In genomic region chr10:3192856-3193635, GRCh38 we compare ENCODE assay signal across 8 cellular contexts. TPM values are rescaled to one million over a fixed set of nuclear protein-coding genes. Genes with fewer than 3 reads are reported as not detected.
A peak's percentile ranks its signal among the peaks of the same experiment; 100 is the strongest.
DNase-seq lines count a peak whose midpoint lies in the region; ATAC-seq, FAIRE-seq and TF ChIP-seq lines count a peak whose summit lies in the region.

No MANE protein-coding gene starts in this region.

- H3K9me3 ChIP-seq in AG04450 (ENCODE audit: control insufficient read depth, insufficient read depth, low read length) (peaks cover 7% of the 10 kb centered on the region), fibroblast of lung (ENCODE audit: control insufficient read depth, insufficient read depth, low read depth, low read length) (no peaks in the 10 kb centered on the region), tibial nerve (no peaks in the 10 kb centered on the region)

- H3K27ac Mint-ChIP-seq in activated CD8-positive, alpha-beta memory T cell treated with anti-CD3 and anti-CD28 coated beads, Interleukin-2, amount 10 ng/mL, durations not matched to agents 7 days and 5 days: no peak overlapping the region
- no peak overlapping the region for H3K27ac Mint-ChIP-seq in nephron progenitor cell

- H3K9ac ChIP-seq in fibroblast of lung (ENCODE audit: insufficient read depth, low read length): no peak overlapping the region

- DNase-seq in AG04450 (ENCODE audit: low read depth, low spot score) (peak; percentile 41), GM18507 (ENCODE audit: extremely low spot score, insufficient read length, low read depth) (peak; percentile 44), NCI-H345 (lab: John Stamatoyannopoulos, UW) (peak; percentile 46), fibroblast of lung (ENCODE audit: low read depth in 2 of 2) (peak; percentile 48 to 89), nephron progenitor cell (peak; percentile 56), tibial nerve (ENCODE audit: low spot score in 2 of 2) (peak; percentile 42 to 82)
- DNase-seq in activated CD8-positive, alpha-beta memory T cell treated with anti-CD3 and anti-CD28 coated beads, Interleukin-2, amount 10 ng/mL, durations not matched to agents 7 days and 5 days: peak; percentile 66

- peak overlapping the region; percentile 77 for H3K4me2 ChIP-seq in fibroblast of lung (ENCODE audit: extremely low read depth, insufficient read depth, low read length)

- CTCF ChIA-PET in AG04450 (lab: Charles Lee): interaction anchor here (0.6 to 1.6 kb wide), 21 partner anchors 9 to 1621 kb away, joined by 3 to 9 read pairs (median 4); no protein-coding TSS in a partner anchor
- CTCF ChIA-PET in activated CD8-positive, alpha-beta memory T cell treated with anti-CD3 and anti-CD28 coated beads, Interleukin-2, amount 10 ng/mL, durations not matched to agents 7 days and 5 days (lab: Charles Lee): interaction anchor here (0.7 to 2.3 kb wide), 9 partner anchors 11 to 1464 kb away, joined by 3 to 11 read pairs (median 3); no protein-coding TSS in a partner anchor

- no peaks in the 10 kb centered on the region for H3K79me2 ChIP-seq in fibroblast of lung (ENCODE audit: control insufficient read depth, insufficient read depth, low read length)

- peaks cover 11% of the 10 kb centered on the region for H3K4me1 ChIP-seq in fibroblast of lung (ENCODE audit: control insufficient read depth, extremely low read depth, insufficient read depth, low read length)
- peaks cover 0 to 26% (median 4%) of the 10 kb centered on the region in 4 donors for H3K4me1 ChIP-seq in tibial nerve

- H3K36me3 ChIP-seq in fibroblast of lung (ENCODE audit: control insufficient read depth, insufficient read depth, low read length): no peaks in the 10 kb centered on the region
- H3K36me3 ChIP-seq in tibial nerve: no peaks in the 10 kb centered on the region

- H3K36me3 Mint-ChIP-seq in activated CD8-positive, alpha-beta memory T cell treated with anti-CD3 and anti-CD28 coated beads, Interleukin-2, amount 10 ng/mL, durations not matched to agents 7 days and 5 days: no peaks in the 10 kb centered on the region
- no peaks in the 10 kb centered on the region for H3K36me3 Mint-ChIP-seq in nephron progenitor cell (ENCODE audit: low read depth)

- TF ChIP-seq POLR2A in tibial nerve (IDR thresholded peaks at IDR 0.05) (no peak), GM18505 (IDR thresholded peaks at IDR 0.05; ENCODE audit: borderline replicate concordance, extremely low read depth, insufficient read depth, insufficient read length) (no peak)

- peak overlapping the region; percentile 21 for H3K27ac ChIP-seq in AG04450 (ENCODE audit: low read depth, low read length)
- peak overlapping the region; percentile 58 for H3K27ac ChIP-seq in fibroblast of lung (ENCODE audit: insufficient read depth, low read length)
- H3K27ac ChIP-seq in tibial nerve: peak overlapping the region in 1 of 4 donors; percentile 72

- TF ChIP-seq CTCF in AG04450 (IDR thresholded peaks at IDR 0.05; ENCODE audit: low read depth, low read length) (peak; percentile 89), fibroblast of lung (conservative IDR thresholded peaks at IDR 0.05 in 1 of 2, IDR thresholded peaks at IDR 0.05 in 1 of 2; ENCODE audit: low read depth in 1 of 2, low read length in 2 of 2) (peak; percentile 88 to 92), nephron progenitor cell (IDR thresholded peaks at IDR 0.05) (peak; percentile 87), tibial nerve (IDR thresholded peaks at IDR 0.05) (peak; percentile 75 to 97 (median 88))

- no peak for TF ChIP-seq EP300 in tibial nerve (IDR thresholded peaks at IDR 0.05)

- H3K9me3 Mint-ChIP-seq in activated CD8-positive, alpha-beta memory T cell treated with anti-CD3 and anti-CD28 coated beads, Interleukin-2, amount 10 ng/mL, durations not matched to agents 7 days and 5 days (ENCODE audit: low read depth): no peaks in the 10 kb centered on the region
- H3K9me3 Mint-ChIP-seq in nephron progenitor cell: no peaks in the 10 kb centered on the region

- 10 to 16% methylated on average over 19 of the region's 19 CpGs for WGBS in tibial nerve, 2 donors

- peaks cover 11% of the 10 kb centered on the region for H3K4me1 Mint-ChIP-seq in activated CD8-positive, alpha-beta memory T cell treated with anti-CD3 and anti-CD28 coated beads, Interleukin-2, amount 10 ng/mL, durations not matched to agents 7 days and 5 days
- H3K4me1 Mint-ChIP-seq in nephron progenitor cell: peaks cover 42% of the 10 kb centered on the region

- H3K27me3 Mint-ChIP-seq in activated CD8-positive, alpha-beta memory T cell treated with anti-CD3 and anti-CD28 coated beads, Interleukin-2, amount 10 ng/mL, durations not matched to agents 7 days and 5 days: peaks cover 81% of the 10 kb centered on the region
- H3K27me3 Mint-ChIP-seq in nephron progenitor cell (ENCODE audit: low read depth, poor library complexity): peaks cover 5% of the 10 kb centered on the region

- no peak overlapping the region for H3K4me3 Mint-ChIP-seq in activated CD8-positive, alpha-beta memory T cell treated with anti-CD3 and anti-CD28 coated beads, Interleukin-2, amount 10 ng/mL, durations not matched to agents 7 days and 5 days
- H3K4me3 Mint-ChIP-seq in nephron progenitor cell: no peak overlapping the region

- no peak for ATAC-seq in activated CD8-positive, alpha-beta memory T cell treated with anti-CD3 and anti-CD28 coated beads, Interleukin-2, amount 10 ng/mL, durations not matched to agents 7 days and 5 days
- ATAC-seq in GM18505 (IDR thresholded peaks at IDR 0.05; ENCODE audit: unreplicated experiment): no peak

- H3K27me3 ChIP-seq in AG04450 (ENCODE audit: control insufficient read depth, insufficient read depth, low read length): no peaks in the 10 kb centered on the region
- H3K27me3 ChIP-seq in fibroblast of lung (ENCODE audit: control insufficient read depth, insufficient read depth, low read length): no peaks in the 10 kb centered on the region
- no peaks in the 10 kb centered on the region for H3K27me3 ChIP-seq in tibial nerve

- peak; percentile 35 for FAIRE-seq in GM18507 (lab: Jason Lieb, UNC)

- POLR2A ChIA-PET in AG04450 (lab: Yijun Ruan, JAX): interaction anchor here (0.7 to 1.1 kb wide), 3 partner anchors 46 to 592 kb away, joined by 3 to 7 read pairs (median 5); partner anchors contain the start of gene KLF6

- H3K4me3 ChIP-seq in AG04450 (ENCODE audit: low read depth, low read length): peak overlapping the region; percentile 47
- peak overlapping the region; percentile 27 to 68 (median 40) for H3K4me3 ChIP-seq in fibroblast of lung (replicated peaks in 1 of 4; ENCODE audit: control extremely low read depth in 1 of 4, insufficient read depth in 1 of 4, low read depth in 3 of 4, low read length in 4 of 4)
- H3K4me3 ChIP-seq in tibial nerve: peak overlapping the region in 2 of 4 donors; percentile 24 to 48

- no peaks in the 10 kb centered on the region for H4K20me1 ChIP-seq in fibroblast of lung (ENCODE audit: control insufficient read depth, extremely low read depth, insufficient read depth, low read length)

- H2AFZ ChIP-seq in fibroblast of lung (ENCODE audit: low read length): peak overlapping the region; percentile 44

RNA-seq across cellular contexts. Expression of gene PITRM1, which starts 20.5 kb away (rescaled TPM):
- 52.8 and 71.0 TPM in 2 replicates for polyA plus RNA-seq in AG04450 (2011; rRNA removed)
- 63.4 and 71.1 TPM in 2 replicates for polyA minus RNA-seq in AG04450 (2011; rRNA and poly(A)+ RNA removed)
- 10 to 100 TPM; 65.3 to 71.3 TPM for total RNA-seq in activated CD8-positive, alpha-beta memory T cell treated with anti-CD3 and anti-CD28 coated beads, Interleukin-2, amount 10 ng/mL, durations not matched to agents 7 days and 5 days
- 40.6 and 73.7 TPM in 2 replicates for total RNA-seq in fibroblast of lung
- polyA plus RNA-seq in fibroblast of lung: 53.1 and 91.5 TPM in 2 replicates
- 65.0 and 99.5 TPM in 2 replicates for polyA plus RNA-seq in fibroblast of lung (2012)
- 76.6 and 130 TPM in 2 replicates for polyA minus RNA-seq in fibroblast of lung (ENCODE audit: low replicate concordance)
- total RNA-seq in tibial nerve: 10 to 100 TPM; 55.5 to 83.7 (median 59.7) TPM
